ENCODE assay signal across 1 cellular context in the genomic region with DNA sequence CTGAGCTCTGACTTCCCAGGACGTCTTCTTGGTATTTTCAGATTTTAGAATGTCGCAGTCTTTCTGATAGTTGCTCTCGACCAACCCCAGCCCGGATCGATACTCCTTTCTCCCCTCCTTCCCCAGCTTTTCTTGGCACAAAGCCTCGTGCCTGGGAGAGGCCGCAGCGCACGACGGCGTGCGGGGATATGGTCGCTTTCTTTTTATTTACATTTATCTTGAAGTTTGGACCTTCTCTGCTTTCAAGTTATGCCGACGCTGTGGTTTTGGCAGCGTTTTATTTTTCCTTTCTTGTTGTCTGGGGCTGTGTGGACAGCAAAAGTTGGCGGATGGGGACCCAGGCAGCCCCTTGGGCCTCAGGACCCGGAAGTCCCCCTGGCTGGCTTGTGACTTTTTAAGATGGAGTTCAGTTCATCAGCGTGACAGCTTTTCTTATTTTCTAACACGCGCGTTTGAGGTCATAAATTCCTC.
TF ChIP-seq lines count a peak whose summit lies in the region.

No MANE protein-coding gene starts in this region.

TF ChIP-seq in HepG2, 621 proteins besides CTCF, POLR2A, EP300 and RAD21 (continued from another document and continues in another):
- TF ChIP-seq, protein P1, sequence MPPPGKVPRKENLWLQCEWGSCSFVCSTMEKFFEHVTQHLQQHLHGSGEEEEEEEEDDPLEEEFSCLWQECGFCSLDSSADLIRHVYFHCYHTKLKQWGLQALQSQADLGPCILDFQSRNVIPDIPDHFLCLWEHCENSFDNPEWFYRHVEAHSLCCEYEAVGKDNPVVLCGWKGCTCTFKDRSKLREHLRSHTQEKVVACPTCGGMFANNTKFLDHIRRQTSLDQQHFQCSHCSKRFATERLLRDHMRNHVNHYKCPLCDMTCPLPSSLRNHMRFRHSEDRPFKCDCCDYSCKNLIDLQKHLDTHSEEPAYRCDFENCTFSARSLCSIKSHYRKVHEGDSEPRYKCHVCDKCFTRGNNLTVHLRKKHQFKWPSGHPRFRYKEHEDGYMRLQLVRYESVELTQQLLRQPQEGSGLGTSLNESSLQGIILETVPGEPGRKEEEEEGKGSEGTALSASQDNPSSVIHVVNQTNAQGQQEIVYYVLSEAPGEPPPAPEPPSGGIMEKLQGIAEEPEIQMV (CRISPR knock-in tag; IDR thresholded peaks at IDR 0.05; ENCODE audit: low read depth), result no peak
- TF ChIP-seq ZNF225 (CRISPR knock-in tag; IDR thresholded peaks at IDR 0.05) (no peak), U2AF1 (optimal IDR thresholded peaks at IDR 0.05; ENCODE audit: low read depth, low read length) (peak; percentile 67), SIX4 (CRISPR knock-in tag; IDR thresholded peaks at IDR 0.05) (no peak), PCBP2 (optimal IDR thresholded peaks at IDR 0.05; ENCODE audit: low read depth, low read length, poor library complexity, severe bottlenecking) (no peak), CCAR2 (optimal IDR thresholded peaks at IDR 0.05; ENCODE audit: low read depth, low read length) (no peak), ZNF350 (CRISPR knock-in tag; IDR thresholded peaks at IDR 0.05; ENCODE audit: borderline replicate concordance, low read depth) (peak; percentile 63; the same call in 1 of the 2 replicates), ZNF383 (CRISPR knock-in tag; IDR thresholded peaks at IDR 0.05; ENCODE audit: borderline replicate concordance) (no peak), ARID2 (CRISPR knock-in tag; IDR thresholded peaks at IDR 0.05; ENCODE audit: borderline replicate concordance) (no peak), SRSF4 (IDR thresholded peaks at IDR 0.05; ENCODE audit: low read depth, low read length, poor library complexity, severe bottlenecking) (no peak), NAIF1 (CRISPR knock-in tag; IDR thresholded peaks at IDR 0.05; ENCODE audit: borderline replicate concordance) (no peak), ATAD3A (CRISPR knock-in tag; IDR thresholded peaks at IDR 0.05) (no peak), HOMEZ (CRISPR knock-in tag; IDR thresholded peaks at IDR 0.05; ENCODE audit: low read depth) (no peak), ZBTB25 (CRISPR knock-in tag; IDR thresholded peaks at IDR 0.05) (no peak; the same call in 1 of the 2 replicates), ELK4 (CRISPR knock-in tag; IDR thresholded peaks at IDR 0.05; ENCODE audit: borderline replicate concordance) (no peak), ELF3 (CRISPR knock-in tag; IDR thresholded peaks at IDR 0.05) (peak; percentile 87), ATM (IDR thresholded peaks at IDR 0.05; ENCODE audit: borderline replicate concordance) (no peak), ZSCAN31 (CRISPR knock-in tag; IDR thresholded peaks at IDR 0.05; ENCODE audit: low read depth) (no peak), ZNF609 (CRISPR knock-in tag; IDR thresholded peaks at IDR 0.05; ENCODE audit: borderline replicate concordance) (peak; percentile 39; the same call in 1 of the 2 replicates), ETV5 (CRISPR knock-in tag; IDR thresholded peaks at IDR 0.05; ENCODE audit: borderline replicate concordance) (peak; percentile 78; the same call in 1 of the 2 replicates), ZNF546 (CRISPR knock-in tag; conservative IDR thresholded peaks at IDR 0.05) (no peak), MAFF (IDR thresholded peaks at IDR 0.05; ENCODE audit: low read depth, low read length) (peak; percentile 43), RFX3 (CRISPR knock-in tag; IDR thresholded peaks at IDR 0.05) (no peak)
- TF ChIP-seq, protein P2, sequence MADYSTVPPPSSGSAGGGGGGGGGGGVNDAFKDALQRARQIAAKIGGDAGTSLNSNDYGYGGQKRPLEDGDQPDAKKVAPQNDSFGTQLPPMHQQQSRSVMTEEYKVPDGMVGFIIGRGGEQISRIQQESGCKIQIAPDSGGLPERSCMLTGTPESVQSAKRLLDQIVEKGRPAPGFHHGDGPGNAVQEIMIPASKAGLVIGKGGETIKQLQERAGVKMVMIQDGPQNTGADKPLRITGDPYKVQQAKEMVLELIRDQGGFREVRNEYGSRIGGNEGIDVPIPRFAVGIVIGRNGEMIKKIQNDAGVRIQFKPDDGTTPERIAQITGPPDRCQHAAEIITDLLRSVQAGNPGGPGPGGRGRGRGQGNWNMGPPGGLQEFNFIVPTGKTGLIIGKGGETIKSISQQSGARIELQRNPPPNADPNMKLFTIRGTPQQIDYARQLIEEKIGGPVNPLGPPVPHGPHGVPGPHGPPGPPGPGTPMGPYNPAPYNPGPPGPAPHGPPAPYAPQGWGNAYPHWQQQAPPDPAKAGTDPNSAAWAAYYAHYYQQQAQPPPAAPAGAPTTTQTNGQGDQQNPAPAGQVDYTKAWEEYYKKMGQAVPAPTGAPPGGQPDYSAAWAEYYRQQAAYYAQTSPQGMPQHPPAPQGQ (CRISPR knock-in tag; IDR thresholded peaks at IDR 0.05; ENCODE audit: borderline replicate concordance), result no peak
- TF ChIP-seq, protein P3, sequence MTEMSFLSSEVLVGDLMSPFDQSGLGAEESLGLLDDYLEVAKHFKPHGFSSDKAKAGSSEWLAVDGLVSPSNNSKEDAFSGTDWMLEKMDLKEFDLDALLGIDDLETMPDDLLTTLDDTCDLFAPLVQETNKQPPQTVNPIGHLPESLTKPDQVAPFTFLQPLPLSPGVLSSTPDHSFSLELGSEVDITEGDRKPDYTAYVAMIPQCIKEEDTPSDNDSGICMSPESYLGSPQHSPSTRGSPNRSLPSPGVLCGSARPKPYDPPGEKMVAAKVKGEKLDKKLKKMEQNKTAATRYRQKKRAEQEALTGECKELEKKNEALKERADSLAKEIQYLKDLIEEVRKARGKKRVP (CRISPR knock-in tag; IDR thresholded peaks at IDR 0.05), result no peak
- TF ChIP-seq, protein P4, sequence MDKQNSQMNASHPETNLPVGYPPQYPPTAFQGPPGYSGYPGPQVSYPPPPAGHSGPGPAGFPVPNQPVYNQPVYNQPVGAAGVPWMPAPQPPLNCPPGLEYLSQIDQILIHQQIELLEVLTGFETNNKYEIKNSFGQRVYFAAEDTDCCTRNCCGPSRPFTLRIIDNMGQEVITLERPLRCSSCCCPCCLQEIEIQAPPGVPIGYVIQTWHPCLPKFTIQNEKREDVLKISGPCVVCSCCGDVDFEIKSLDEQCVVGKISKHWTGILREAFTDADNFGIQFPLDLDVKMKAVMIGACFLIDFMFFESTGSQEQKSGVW (CRISPR knock-in tag; IDR thresholded peaks at IDR 0.05; ENCODE audit: borderline replicate concordance), result no peak
- TF ChIP-seq, protein P5, sequence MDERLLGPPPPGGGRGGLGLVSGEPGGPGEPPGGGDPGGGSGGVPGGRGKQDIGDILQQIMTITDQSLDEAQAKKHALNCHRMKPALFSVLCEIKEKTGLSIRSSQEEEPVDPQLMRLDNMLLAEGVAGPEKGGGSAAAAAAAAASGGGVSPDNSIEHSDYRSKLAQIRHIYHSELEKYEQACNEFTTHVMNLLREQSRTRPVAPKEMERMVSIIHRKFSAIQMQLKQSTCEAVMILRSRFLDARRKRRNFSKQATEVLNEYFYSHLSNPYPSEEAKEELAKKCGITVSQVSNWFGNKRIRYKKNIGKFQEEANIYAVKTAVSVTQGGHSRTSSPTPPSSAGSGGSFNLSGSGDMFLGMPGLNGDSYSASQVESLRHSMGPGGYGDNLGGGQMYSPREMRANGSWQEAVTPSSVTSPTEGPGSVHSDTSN (CRISPR knock-in tag; IDR thresholded peaks at IDR 0.05), result no peak
- TF ChIP-seq, protein P6, sequence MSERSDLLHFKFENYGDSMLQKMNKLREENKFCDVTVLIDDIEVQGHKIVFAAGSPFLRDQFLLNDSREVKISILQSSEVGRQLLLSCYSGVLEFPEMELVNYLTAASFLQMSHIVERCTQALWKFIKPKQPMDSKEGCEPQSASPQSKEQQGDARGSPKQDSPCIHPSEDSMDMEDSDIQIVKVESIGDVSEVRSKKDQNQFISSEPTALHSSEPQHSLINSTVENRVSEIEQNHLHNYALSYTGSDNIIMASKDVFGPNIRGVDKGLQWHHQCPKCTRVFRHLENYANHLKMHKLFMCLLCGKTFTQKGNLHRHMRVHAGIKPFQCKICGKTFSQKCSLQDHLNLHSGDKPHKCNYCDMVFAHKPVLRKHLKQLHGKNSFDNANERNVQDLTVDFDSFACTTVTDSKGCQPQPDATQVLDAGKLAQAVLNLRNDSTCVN (CRISPR knock-in tag; IDR thresholded peaks at IDR 0.05; ENCODE audit: borderline replicate concordance), result 0 out of 2 replicates have a peak, but pooled peaks have one; percentile 32
- TF ChIP-seq, protein P7, sequence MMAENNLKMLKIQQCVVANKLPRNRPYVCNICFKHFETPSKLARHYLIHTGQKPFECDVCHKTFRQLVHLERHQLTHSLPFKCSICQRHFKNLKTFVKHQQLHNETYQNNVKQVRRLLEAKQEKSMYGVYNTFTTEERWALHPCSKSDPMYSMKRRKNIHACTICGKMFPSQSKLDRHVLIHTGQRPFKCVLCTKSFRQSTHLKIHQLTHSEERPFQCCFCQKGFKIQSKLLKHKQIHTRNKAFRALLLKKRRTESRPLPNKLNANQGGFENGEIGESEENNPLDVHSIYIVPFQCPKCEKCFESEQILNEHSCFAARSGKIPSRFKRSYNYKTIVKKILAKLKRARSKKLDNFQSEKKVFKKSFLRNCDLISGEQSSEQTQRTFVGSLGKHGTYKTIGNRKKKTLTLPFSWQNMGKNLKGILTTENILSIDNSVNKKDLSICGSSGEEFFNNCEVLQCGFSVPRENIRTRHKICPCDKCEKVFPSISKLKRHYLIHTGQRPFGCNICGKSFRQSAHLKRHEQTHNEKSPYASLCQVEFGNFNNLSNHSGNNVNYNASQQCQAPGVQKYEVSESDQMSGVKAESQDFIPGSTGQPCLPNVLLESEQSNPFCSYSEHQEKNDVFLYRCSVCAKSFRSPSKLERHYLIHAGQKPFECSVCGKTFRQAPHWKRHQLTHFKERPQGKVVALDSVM (CRISPR knock-in tag; IDR thresholded peaks at IDR 0.05), result no peak
- TF ChIP-seq, protein P8, sequence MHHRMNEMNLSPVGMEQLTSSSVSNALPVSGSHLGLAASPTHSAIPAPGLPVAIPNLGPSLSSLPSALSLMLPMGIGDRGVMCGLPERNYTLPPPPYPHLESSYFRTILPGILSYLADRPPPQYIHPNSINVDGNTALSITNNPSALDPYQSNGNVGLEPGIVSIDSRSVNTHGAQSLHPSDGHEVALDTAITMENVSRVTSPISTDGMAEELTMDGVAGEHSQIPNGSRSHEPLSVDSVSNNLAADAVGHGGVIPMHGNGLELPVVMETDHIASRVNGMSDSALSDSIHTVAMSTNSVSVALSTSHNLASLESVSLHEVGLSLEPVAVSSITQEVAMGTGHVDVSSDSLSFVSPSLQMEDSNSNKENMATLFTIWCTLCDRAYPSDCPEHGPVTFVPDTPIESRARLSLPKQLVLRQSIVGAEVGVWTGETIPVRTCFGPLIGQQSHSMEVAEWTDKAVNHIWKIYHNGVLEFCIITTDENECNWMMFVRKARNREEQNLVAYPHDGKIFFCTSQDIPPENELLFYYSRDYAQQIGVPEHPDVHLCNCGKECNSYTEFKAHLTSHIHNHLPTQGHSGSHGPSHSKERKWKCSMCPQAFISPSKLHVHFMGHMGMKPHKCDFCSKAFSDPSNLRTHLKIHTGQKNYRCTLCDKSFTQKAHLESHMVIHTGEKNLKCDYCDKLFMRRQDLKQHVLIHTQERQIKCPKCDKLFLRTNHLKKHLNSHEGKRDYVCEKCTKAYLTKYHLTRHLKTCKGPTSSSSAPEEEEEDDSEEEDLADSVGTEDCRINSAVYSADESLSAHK (CRISPR knock-in tag; IDR thresholded peaks at IDR 0.05; ENCODE audit: borderline replicate concordance), result no peak
